ENCODE assay signal across 8 cellular contexts in genomic region chr9:89576404-89576824, GRCh38. TPM values are rescaled to one million over a fixed set of nuclear protein-coding genes. Genes with fewer than 3 reads are reported as not detected.
A peak's percentile ranks its signal among the peaks of the same experiment; 100 is the strongest.
DNase-seq lines count a peak whose midpoint lies in the region; ATAC-seq, FAIRE-seq and TF ChIP-seq lines count a peak whose summit lies in the region.

No MANE protein-coding gene starts in this region.

- no peaks in the 10 kb centered on the region for H3K36me3 Mint-ChIP-seq in activated CD4-positive, alpha-beta T cell treated with anti-CD3 and anti-CD28 coated beads, Interleukin-2, amount 10 ng/mL, durations not matched to agents 24 days and 14 days (ENCODE audit: low read depth)
- no peaks in the 10 kb centered on the region for H3K36me3 Mint-ChIP-seq in nephron (ENCODE audit: low read depth)

- no peak overlapping the region for H3K4me3 Mint-ChIP-seq in activated CD4-positive, alpha-beta T cell treated with anti-CD3 and anti-CD28 coated beads, Interleukin-2, amount 10 ng/mL, durations not matched to agents 24 days and 14 days
- H3K4me3 Mint-ChIP-seq in nephron: no peak overlapping the region

- no peaks in the 10 kb centered on the region for H3K9me3 Mint-ChIP-seq in activated CD4-positive, alpha-beta T cell treated with anti-CD3 and anti-CD28 coated beads, Interleukin-2, amount 10 ng/mL, durations not matched to agents 24 days and 14 days
- peaks cover 5% of the 10 kb centered on the region for H3K9me3 Mint-ChIP-seq in nephron

- peak; percentile 75 for DNase-seq in activated CD4-positive, alpha-beta T cell treated with anti-CD3 and anti-CD28 coated beads, Interleukin-2, amount 10 ng/mL, durations not matched to agents 24 days and 14 days
- DNase-seq in activated CD4-positive, alpha-beta T cell treated with anti-CD3 and anti-CD28 coated beads, Interleukin-2, amount 50 U/mL, for 48 hours: no peak
- DNase-seq in NCI-H2029 treated with DMSO at 0.1 percent for 48 hours (lab: John Stamatoyannopoulos, UW): peak; percentile 53
- no peak for DNase-seq in stimulated activated naive CD4-positive, alpha-beta T cell treated with Interleukin-2 at 50 U/mL for 16 hours (lab: John Stamatoyannopoulos, UW)
- DNase-seq in activated CD4-positive, alpha-beta T cell treated with anti-CD3 and anti-CD28 coated beads, Interleukin-2, amount 50 U/mL, for 1 hour: no peak

- ATAC-seq in GM21717 (IDR thresholded peaks at IDR 0.05; ENCODE audit: unreplicated experiment): no peak

- peaks cover 15% of the 10 kb centered on the region for H3K4me1 Mint-ChIP-seq in activated CD4-positive, alpha-beta T cell treated with anti-CD3 and anti-CD28 coated beads, Interleukin-2, amount 10 ng/mL, durations not matched to agents 24 days and 14 days
- H3K4me1 Mint-ChIP-seq in nephron: no peaks in the 10 kb centered on the region

- intact Hi-C loops in activated CD4-positive, alpha-beta T cell treated with anti-CD3 and anti-CD28 coated beads, Interleukin-2, amount 10 ng/mL, durations not matched to agents 24 days and 14 days (cut with micrococcal nuclease): loop anchor here (5.0 kb wide), 1 partner anchor 1296 kb away; no protein-coding TSS in a partner anchor

- peak; percentile 73 to 80 (median 79) for TF ChIP-seq CTCF in nephron (IDR thresholded peaks at IDR 0.05; ENCODE audit: unreplicated experiment in 3 of 3)

- peak; percentile 51 for FAIRE-seq in colon (lab: Jason Lieb, UNC)

- peaks cover 66% of the 10 kb centered on the region for H3K27me3 Mint-ChIP-seq in activated CD4-positive, alpha-beta T cell treated with anti-CD3 and anti-CD28 coated beads, Interleukin-2, amount 10 ng/mL, durations not matched to agents 24 days and 14 days
- peaks cover 8% of the 10 kb centered on the region for H3K27me3 Mint-ChIP-seq in nephron (ENCODE audit: low read depth)

- no peak overlapping the region for H3K27ac Mint-ChIP-seq in activated CD4-positive, alpha-beta T cell treated with anti-CD3 and anti-CD28 coated beads, Interleukin-2, amount 10 ng/mL, durations not matched to agents 24 days and 14 days
- H3K27ac Mint-ChIP-seq in nephron: no peak overlapping the region

RNA-seq across cellular contexts. Expression of gene GADD45G, which starts 28.4 kb away (rescaled TPM):
- total RNA-seq in activated CD4-positive, alpha-beta T cell treated with anti-CD3 and anti-CD28 coated beads, Interleukin-2, amount 10 ng/mL, durations not matched to agents 24 days and 14 days: 19.8 and 20.0 TPM in 2 replicates

Comparison
In these comparisons a context has a peak if more than half of its experiments do, and no peak if none do; other contexts are left out.
1. DNase-seq: peak in activated CD4-positive, alpha-beta T cell treated with anti-CD3 and anti-CD28 coated beads, Interleukin-2, amount 10 ng/mL, durations not matched to agents 24 days and 14 days (single experiment) and NCI-H2029 treated with DMSO at 0.1 percent for 48 hours (single experiment); none in activated CD4-positive, alpha-beta T cell treated with anti-CD3 and anti-CD28 coated beads, Interleukin-2, amount 50 U/mL, for 48 hours (0 of 2), stimulated activated naive CD4-positive, alpha-beta T cell treated with Interleukin-2 at 50 U/mL for 16 hours (single experiment) and activated CD4-positive, alpha-beta T cell treated with anti-CD3 and anti-CD28 coated beads, Interleukin-2, amount 50 U/mL, for 1 hour (single experiment).